Comparison of ENCODE assay signal across 9 cellular contexts in genomic region chr1:47532831-47533175, GRCh38.
A peak's percentile ranks its signal among the peaks of the same experiment; 100 is the strongest.
DNase-seq lines count a peak whose midpoint lies in the region; ATAC-seq and TF ChIP-seq lines count a peak whose summit lies in the region.
"Had no signal": no experiment of that assay in that cellular context is flagged by ENCODE, and none has a peak within 500 bp of the region (broad histone marks: within the 10 kb centered on the region; RNA-seq: fewer than 3 reads in every experiment).

No MANE protein-coding gene starts in this region.

- peak overlapping the region; percentile 68 for H3K4me2 ChIP-seq in parathyroid adenoma (ENCODE audit: low read length)

- H3K9me3 ChIP-seq in BE2C (no peaks in the 10 kb centered on the region), SK-N-MC (ENCODE audit: low read depth, low read length) (no peaks in the 10 kb centered on the region), parathyroid adenoma (ENCODE audit: control insufficient read depth, low read length) (no peaks in the 10 kb centered on the region)

- H2AFZ ChIP-seq in parathyroid adenoma = peak overlapping the region; percentile 73

- H3K79me2 ChIP-seq in parathyroid adenoma = no peaks in the 10 kb centered on the region

- H3K4me3 ChIP-seq in BE2C (ENCODE audit: low read depth, low read length) (peak overlapping the region; percentile 35), SK-N-MC (peak overlapping the region; percentile 66), fibroblast of villous mesenchyme (ENCODE audit: low read depth, low read length) (peak overlapping the region; percentile 47), parathyroid adenoma (ENCODE audit: low read depth, low read length) (peak overlapping the region; percentile 52)

- H3K4me1 ChIP-seq in BE2C = no peaks in the 10 kb centered on the region
- no peaks in the 10 kb centered on the region for H3K4me1 ChIP-seq in parathyroid adenoma

- no peak for ATAC-seq in GM21360 (IDR thresholded peaks at IDR 0.05; ENCODE audit: unreplicated experiment)

- H3K9ac ChIP-seq in SK-N-MC (ENCODE audit: insufficient read length) = no peak overlapping the region
- no peak overlapping the region for H3K9ac ChIP-seq in parathyroid adenoma

- no peak for TF ChIP-seq CTCF in BE2C (IDR thresholded peaks at IDR 0.05; ENCODE audit: low read depth, low read length)
- no peak for TF ChIP-seq CTCF in fibroblast of villous mesenchyme (IDR thresholded peaks at IDR 0.05; ENCODE audit: insufficient read depth, low read depth, low read length)
- no peak for TF ChIP-seq CTCF in parathyroid adenoma (IDR thresholded peaks at IDR 0.05)

- DNase-seq in BE2C (no peak), SK-N-MC (ENCODE audit: low read depth, low spot score) (no peak), fibroblast of villous mesenchyme (ENCODE audit: low read depth) (no peak), putamen (ENCODE audit: low spot score) (no peak), NCI-H82 treated with DMSO at 0.1 percent for 48 hours (lab: John Stamatoyannopoulos, UW; ENCODE audit: unreplicated experiment) (no peak)
- no peak for DNase-seq in activated CD4-positive, alpha-beta T cell treated with anti-CD3 and anti-CD28 coated beads, Interleukin-2, amount 50 U/mL, for 1 hour
- DNase-seq: activated naive CD4-positive, alpha-beta T cell had no signal

- H3K36me3 ChIP-seq in BE2C = no peaks in the 10 kb centered on the region
- no peaks in the 10 kb centered on the region for H3K36me3 ChIP-seq in SK-N-MC (ENCODE audit: insufficient read depth, low read length)
- H3K36me3 ChIP-seq in parathyroid adenoma (ENCODE audit: control insufficient read depth, insufficient read depth, low read length) = no peaks in the 10 kb centered on the region

- H3K27ac ChIP-seq in SK-N-MC (no peak overlapping the region), parathyroid adenoma (no peak overlapping the region)

- H3K27me3 ChIP-seq in BE2C (no peaks in the 10 kb centered on the region), parathyroid adenoma (ENCODE audit: control insufficient read depth, insufficient read depth, low read length) (no peaks in the 10 kb centered on the region)
